Comparison of ENCODE assay signal across 9 cellular contexts in the genomic region with DNA sequence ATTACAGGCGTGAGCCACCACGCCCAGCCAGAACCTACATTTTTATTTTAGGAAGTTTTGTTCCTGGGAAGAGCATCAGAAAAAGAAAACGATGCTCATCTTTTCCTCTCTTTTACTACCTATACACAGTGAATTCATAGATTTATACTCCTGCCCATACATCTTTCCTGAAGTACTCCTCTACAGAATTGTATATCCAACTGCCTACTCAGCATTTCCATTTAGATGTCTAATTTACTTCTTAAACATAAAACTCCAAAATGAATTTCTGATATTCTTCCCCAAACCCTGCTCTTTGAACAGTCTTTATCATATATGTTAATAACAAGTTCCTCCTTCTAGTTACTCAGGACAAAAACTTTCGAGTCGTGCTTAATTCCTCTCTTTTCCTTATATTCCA. TPM values are rescaled to one million over a fixed set of nuclear protein-coding genes. Genes with fewer than 3 reads are reported as not detected.
"Had no signal": no experiment of that assay in that cellular context is flagged by ENCODE, and none has a peak within 500 bp of the region (broad histone marks: within the 10 kb centered on the region; RNA-seq: fewer than 3 reads in every experiment).

No MANE protein-coding gene starts in this region.

- H3K36me3 ChIP-seq: HAP-1 had no signal

- H3K4me3 Mint-ChIP-seq: HFFc6, IgD-negative memory B cell had no signal

- H3K9me3 Mint-ChIP-seq: HFFc6, IgD-negative memory B cell had no signal

- H3K27ac ChIP-seq: GM23248, HL-60 had no signal

- ATAC-seq: HCT116 had no signal

- H3K4me1 ChIP-seq: HAP-1 had no signal

- H2AFZ ChIP-seq: GM23248 had no signal

- DNase-seq: GM23248, GOT3, H7, HFFc6, KG1 had no signal

- H3K9me3 ChIP-seq: HAP-1 had no signal

- H3K9ac ChIP-seq: GM23248 had no signal

- H3K4me1 Mint-ChIP-seq: IgD-negative memory B cell had no signal

- H3K4me3 ChIP-seq: GM23248, HAP-1 had no signal

- H3K27ac Mint-ChIP-seq: HFFc6, IgD-negative memory B cell had no signal

- H3K27me3 Mint-ChIP-seq: IgD-negative memory B cell had no signal

RNA-seq across cellular contexts. Expression of gene RSPO3, which starts 39.8 kb away (rescaled TPM):
- total RNA-seq: H7, HFFc6 had no signal
- polyA plus RNA-seq: IgD-negative memory B cell had no signal
